In genomic region chr9:108620767-108621166, GRCh38 we compare ENCODE assay signal across 25 cellular contexts.
DNase-seq lines count a peak whose midpoint lies in the region; FAIRE-seq and TF ChIP-seq lines count a peak whose summit lies in the region.
"Had no signal": no experiment of that assay in that cellular context is flagged by ENCODE, and none has a peak within 500 bp of the region (broad histone marks: within the 10 kb centered on the region; RNA-seq: fewer than 3 reads in every experiment).

No MANE protein-coding gene starts in this region.

- CTCF ChIA-PET in SK-N-SH (lab: Yijun Ruan, JAX), result no interaction called here
- CTCF ChIA-PET in Caco-2 (lab: Charles Lee), result no interaction called here

- intact Hi-C loops in Caco-2 (cut with micrococcal nuclease; ENCODE audit: unreplicated experiment), result no loop called here

- TF ChIP-seq EP300 in SK-N-SH (IDR thresholded peaks at IDR 0.05; ENCODE audit: borderline replicate concordance in 1 of 2, low read depth in 1 of 2, low read length in 1 of 2), result no peak

- TF ChIP-seq CTCF in osteocyte (IDR thresholded peaks at IDR 0.05) (no peak), SK-N-SH (IDR thresholded peaks at IDR 0.05) (no peak), Caco-2 (IDR thresholded peaks at IDR 0.05; ENCODE audit: insufficient read depth in 1 of 2, low read depth in 1 of 2, low read length in 1 of 2, severe bottlenecking in 1 of 2, unreplicated experiment in 1 of 2) (no peak)

- H3K27me3 Mint-ChIP-seq in osteocyte (ENCODE audit: unreplicated experiment) (peaks cover 5% of the 10 kb centered on the region), Caco-2 (ENCODE audit: insufficient read depth, unreplicated experiment) (no peaks in the 10 kb centered on the region)
- H3K27me3 Mint-ChIP-seq: dendritic cell treated with granulocyte-macrophage colony-stimulating factor and Interleukin-4, amounts not matched to agents 40 ng/mL and 50 ng/mL, for 4 days had no signal

- no peak overlapping the region for H3K27ac ChIP-seq in SK-N-SH (ENCODE audit: low read depth in 2 of 2, low read length in 1 of 2)
- H3K27ac ChIP-seq: adrenal gland, BLaER1, breast epithelium, esophagus squamous epithelium, ovary, transverse colon had no signal

- no peaks in the 10 kb centered on the region for H4K20me1 ChIP-seq in SK-N-SH (ENCODE audit: insufficient read depth)
- H4K20me1 ChIP-seq: BLaER1 had no signal

- 0% methylated on average over 2 of the region's 2 CpGs for WGBS in SK-N-SH (ENCODE audit: low lambda C conversion rate)

- BruUV-seq in Caco-2 (replicated peaks; lab: Mats Ljungman, UMichigan), result no TSS peak

- H3K9me3 ChIP-seq in SK-N-SH (no peaks in the 10 kb centered on the region), Caco-2 (no peaks in the 10 kb centered on the region)
- H3K9me3 ChIP-seq: adrenal gland, BLaER1, breast epithelium, esophagus squamous epithelium, ovary, transverse colon had no signal

- H3K4me3 ChIP-seq in SK-N-SH (ENCODE audit: low read depth in 2 of 2, low read length in 1 of 2) (no peak overlapping the region), Caco-2 (ENCODE audit: low read depth, low read length) (no peak overlapping the region)
- H3K4me3 ChIP-seq: adrenal gland, BLaER1, breast epithelium, esophagus squamous epithelium, ovary, transverse colon had no signal

- H3K4me1 Mint-ChIP-seq in osteocyte (ENCODE audit: unreplicated experiment), result peaks cover 15% of the 10 kb centered on the region
- H3K4me1 Mint-ChIP-seq in Caco-2 (ENCODE audit: low read depth, unreplicated experiment), result peaks cover 6% of the 10 kb centered on the region
- H3K4me1 Mint-ChIP-seq: endodermal cell, nephron had no signal

- no peak overlapping the region for H2AFZ ChIP-seq in SK-N-SH (ENCODE audit: low read depth)

- H3F3A ChIP-seq in SK-N-SH (replicated peaks; ENCODE audit: insufficient read depth), result no peaks in the 10 kb centered on the region

- peak; percentile 55 for DNase-seq in Daoy (ENCODE audit: low read depth)
- peak; percentile 37 for DNase-seq in astrocyte of the hippocampus (ENCODE audit: low read depth, low spot score)
- peak; percentile 69 for DNase-seq in fibroblast of peridontal ligament (ENCODE audit: extremely low read depth)
- DNase-seq in osteocyte (ENCODE audit: extremely low spot score, unreplicated experiment), result no peak
- no peak for DNase-seq in SK-N-SH
- DNase-seq in H54 (ENCODE audit: insufficient read length, low spot score), result no peak
- no peak for DNase-seq in cerebellar cortex (ENCODE audit: low spot score)
- no peak for DNase-seq in Caco-2
- DNase-seq: activated naive CD4-positive, alpha-beta T cell treated with Interleukin-2 at 50 U/mL for 16 hours; adrenal gland; endodermal cell; esophagus squamous epithelium; KG1; kidney; NCI-H1417; ovary; retina; small intestine; stimulated activated CD4-positive, alpha-beta T cell treated with anti-CD3 and anti-CD28 coated beads, Interleukin-2, amount 100 ng/mL, for 24 hours; T-helper 2 cell; transverse colon had no signal

- H3K36me3 ChIP-seq in SK-N-SH (replicated peaks in 1 of 2; ENCODE audit: control insufficient read depth in 1 of 2, insufficient read depth in 2 of 2, low read length in 1 of 2), result no peaks in the 10 kb centered on the region
- no peaks in the 10 kb centered on the region for H3K36me3 ChIP-seq in Caco-2 (ENCODE audit: control insufficient read depth, insufficient read depth, low read length)
- H3K36me3 ChIP-seq: adrenal gland, BLaER1, breast epithelium, esophagus squamous epithelium, ovary, transverse colon had no signal

- H3K9ac ChIP-seq in SK-N-SH, result no peak overlapping the region
- H3K9ac ChIP-seq: BLaER1 had no signal

- H3K4me3 Mint-ChIP-seq in osteocyte (ENCODE audit: unreplicated experiment) (no peak overlapping the region), Caco-2 (ENCODE audit: unreplicated experiment) (no peak overlapping the region)
- H3K4me3 Mint-ChIP-seq: dendritic cell treated with granulocyte-macrophage colony-stimulating factor and Interleukin-4, amounts not matched to agents 40 ng/mL and 50 ng/mL, for 4 days; endodermal cell; nephron had no signal

- no peak for TF ChIP-seq POLR2A in H54 (IDR thresholded peaks at IDR 0.05; ENCODE audit: low read depth, low read length)

- no peak for TF ChIP-seq RAD21 in SK-N-SH (IDR thresholded peaks at IDR 0.05; ENCODE audit: low read length)

- peaks cover 5% of the 10 kb centered on the region for H3K9me3 Mint-ChIP-seq in osteocyte (ENCODE audit: unreplicated experiment)
- no peaks in the 10 kb centered on the region for H3K9me3 Mint-ChIP-seq in Caco-2 (ENCODE audit: unreplicated experiment)
- H3K9me3 Mint-ChIP-seq: dendritic cell treated with granulocyte-macrophage colony-stimulating factor and Interleukin-4, amounts not matched to agents 40 ng/mL and 50 ng/mL, for 4 days; endodermal cell; nephron had no signal

- FAIRE-seq in H54 (lab: Jason Lieb, UNC), result no peak
- FAIRE-seq: kidney, small intestine had no signal

- H3K36me3 Mint-ChIP-seq in osteocyte (ENCODE audit: unreplicated experiment) (no peaks in the 10 kb centered on the region), Caco-2 (ENCODE audit: insufficient read depth, unreplicated experiment) (no peaks in the 10 kb centered on the region)

- H3K4me2 ChIP-seq in SK-N-SH, result no peak overlapping the region
- H3K4me2 ChIP-seq: BLaER1 had no signal

- POLR2A ChIA-PET in SK-N-SH (lab: Yijun Ruan, JAX) (no interaction called here), Caco-2 (lab: Charles Lee) (no interaction called here)

- H3K79me2 ChIP-seq in SK-N-SH (ENCODE audit: insufficient read depth), result no peaks in the 10 kb centered on the region

- no peaks in the 10 kb centered on the region; the same call in 1 of the 2 replicates for H3K27me3 ChIP-seq in SK-N-SH (ENCODE audit: insufficient read depth)
- no peaks in the 10 kb centered on the region for H3K27me3 ChIP-seq in Caco-2 (replicated peaks; ENCODE audit: control insufficient read depth, insufficient read depth, low read length)
- H3K27me3 ChIP-seq: adrenal gland, BLaER1, breast epithelium, esophagus squamous epithelium, ovary, transverse colon had no signal

- H3K4me1 ChIP-seq in SK-N-SH (ENCODE audit: control insufficient read depth in 1 of 2, insufficient read depth in 2 of 2, low read depth in 1 of 2, low read length in 1 of 2) (no peaks in the 10 kb centered on the region), Caco-2 (no peaks in the 10 kb centered on the region)
- H3K4me1 ChIP-seq: adrenal gland, breast epithelium, transverse colon had no signal

- H3K9me2 ChIP-seq in SK-N-SH, result no peaks in the 10 kb centered on the region

- H3K27ac Mint-ChIP-seq in osteocyte (ENCODE audit: unreplicated experiment) (peak overlapping the region; percentile 91), Caco-2 (ENCODE audit: unreplicated experiment) (no peak overlapping the region)
- H3K27ac Mint-ChIP-seq: dendritic cell treated with granulocyte-macrophage colony-stimulating factor and Interleukin-4, amounts not matched to agents 40 ng/mL and 50 ng/mL, for 4 days; endodermal cell; nephron had no signal

TF ChIP-seq in SK-N-SH, 30 proteins besides CTCF, POLR2A, EP300 and RAD21:
- TF ChIP-seq FOXJ3 (CRISPR knock-in tag; IDR thresholded peaks at IDR 0.05) (no peak), TAF1 (IDR thresholded peaks at IDR 0.05; ENCODE audit: borderline replicate concordance, low read depth, low read length) (no peak), RFX5 (IDR thresholded peaks at IDR 0.05; ENCODE audit: low read length) (no peak), SIN3A (IDR thresholded peaks at IDR 0.05; ENCODE audit: borderline replicate concordance, low read depth, low read length) (no peak), GATA2 (CRISPR knock-in tag; IDR thresholded peaks at IDR 0.05) (no peak), REST (IDR thresholded peaks at IDR 0.05; ENCODE audit: low read depth, low read length) (no peak), TCF12 (IDR thresholded peaks at IDR 0.05) (no peak), NRF1 (IDR thresholded peaks at IDR 0.05; ENCODE audit: low read depth, low read length) (no peak), ELF1 (IDR thresholded peaks at IDR 0.05) (no peak), RCOR1 (IDR thresholded peaks at IDR 0.05; ENCODE audit: low read length) (no peak)

Comparison
In these comparisons a context has a peak if more than half of its experiments do, and no peak if none do; other contexts are left out.
1. DNase-seq: peak in Daoy (single experiment), astrocyte of the hippocampus (single experiment) and fibroblast of peridontal ligament (single experiment); none in osteocyte (single experiment), SK-N-SH (single experiment), H54 (single experiment), cerebellar cortex (single experiment) and Caco-2 (0 of 2).